Comparison of ENCODE assay signal across 25 cellular contexts in genomic region chr16:53598513-53599266, GRCh38.
"Had no signal": no experiment of that assay in that cellular context is flagged by ENCODE, and none has a peak within 500 bp of the region (broad histone marks: within the 10 kb centered on the region; RNA-seq: fewer than 3 reads in every experiment).

No MANE protein-coding gene starts in this region.

- H3K4me3 ChIP-seq: breast epithelium, colonic mucosa, gastroesophageal sphincter, heart left ventricle, ovary, prostate gland, tibial nerve had no signal

- H3K27me3 Mint-ChIP-seq: activated naive CD8-positive, alpha-beta T cell treated with anti-CD3 and anti-CD28 coated beads for 36 hours had no signal

- H3K27ac ChIP-seq: breast epithelium, colonic mucosa, gastroesophageal sphincter, heart left ventricle, neutrophil, ovary, prostate gland, tibial nerve had no signal

- H3K36me3 ChIP-seq: breast epithelium, colonic mucosa, neutrophil, ovary, prostate gland had no signal

- H3K4me1 ChIP-seq: breast epithelium, colonic mucosa, gastroesophageal sphincter, heart left ventricle, prostate gland, tibial nerve had no signal

- H3K4me1 Mint-ChIP-seq: activated naive CD8-positive, alpha-beta T cell treated with anti-CD3 and anti-CD28 coated beads for 36 hours; natural killer cell; WTC11 had no signal

- DNase-seq: activated CD4-positive, alpha-beta T cell treated with anti-CD3 and anti-CD28 coated beads, Interleukin-2, amount 50 U/mL, for 4 hours; activated CD8-positive, alpha-beta memory T cell treated with anti-CD3 and anti-CD28 coated beads for 24 hours; activated CD8-positive, alpha-beta memory T cell treated with anti-CD3 and anti-CD28 coated beads, Interleukin-2, amount 50 U/mL, for 4 hours; activated naive CD4-positive, alpha-beta T cell treated with Interleukin-2 at 50 U/mL for 16 hours; activated naive CD8-positive, alpha-beta T cell treated with anti-CD3 and anti-CD28 coated beads for 36 hours; activated T-cell treated with anti-CD3 and anti-CD28 coated beads, Interleukin-2, amount 50 U/mL, for 24 hours; colonic mucosa; heart left ventricle; left ventricle myocardium superior; mammary epithelial cell; midbrain; natural killer cell; ovary; right cardiac atrium; stimulated activated CD4-positive, alpha-beta T cell treated with anti-CD3 and anti-CD28 coated beads, Interleukin-12 subunit alpha, Interleukin-12 subunit beta, amount 100 ng/mL, for 4 hours; stimulated activated CD4-positive, alpha-beta T cell treated with anti-CD3 and anti-CD28 coated beads, Interleukin-4, amount 100 ng/mL, for 4 hours; stimulated activated naive CD8-positive, alpha-beta T cell treated with anti-CD3 and anti-CD28 coated beads, Interleukin-15, Interleukin-2, amounts not matched to agents 100 U/mL and 50 U/mL, for 24 hours; T1000 had no signal

- H3K27me3 ChIP-seq: breast epithelium, colonic mucosa, gastroesophageal sphincter, heart left ventricle, neutrophil, ovary, tibial nerve had no signal

- H3K4me3 Mint-ChIP-seq: activated naive CD8-positive, alpha-beta T cell treated with anti-CD3 and anti-CD28 coated beads for 36 hours; activated T-cell treated with anti-CD3 and anti-CD28 coated beads, Interleukin-2, amount 50 U/mL, for 24 hours; natural killer cell; T-helper 1 cell treated with Interleukin-12 subunit alpha and Interleukin-12 subunit beta and Interleukin-4 antibody, amounts not matched to agents 30 μg/mL and 1 μg/mL, for 36 hours; WTC11 had no signal

- H3K9me3 ChIP-seq: colonic mucosa, neutrophil, ovary, prostate gland had no signal

- H3K36me3 Mint-ChIP-seq: natural killer cell had no signal

- H3K27ac Mint-ChIP-seq: activated naive CD8-positive, alpha-beta T cell treated with anti-CD3 and anti-CD28 coated beads for 36 hours; activated T-cell treated with anti-CD3 and anti-CD28 coated beads, Interleukin-2, amount 50 U/mL, for 24 hours; natural killer cell; T-helper 1 cell treated with Interleukin-12 subunit alpha and Interleukin-12 subunit beta and Interleukin-4 antibody, amounts not matched to agents 30 μg/mL and 1 μg/mL, for 36 hours; WTC11 had no signal

- H3K9me3 Mint-ChIP-seq: T-helper 1 cell treated with Interleukin-12 subunit alpha and Interleukin-12 subunit beta and Interleukin-4 antibody, amounts not matched to agents 30 μg/mL and 1 μg/mL, for 36 hours had no signal

- ATAC-seq: gastroesophageal sphincter; heart left ventricle; left ventricle myocardium superior; natural killer cell; right cardiac atrium; stimulated activated naive CD8-positive, alpha-beta T cell treated with anti-CD3 and anti-CD28 coated beads, Interleukin-15, Interleukin-2, amounts not matched to agents 100 U/mL and 50 U/mL, for 24 hours; WTC11 had no signal
